In the genomic region with DNA sequence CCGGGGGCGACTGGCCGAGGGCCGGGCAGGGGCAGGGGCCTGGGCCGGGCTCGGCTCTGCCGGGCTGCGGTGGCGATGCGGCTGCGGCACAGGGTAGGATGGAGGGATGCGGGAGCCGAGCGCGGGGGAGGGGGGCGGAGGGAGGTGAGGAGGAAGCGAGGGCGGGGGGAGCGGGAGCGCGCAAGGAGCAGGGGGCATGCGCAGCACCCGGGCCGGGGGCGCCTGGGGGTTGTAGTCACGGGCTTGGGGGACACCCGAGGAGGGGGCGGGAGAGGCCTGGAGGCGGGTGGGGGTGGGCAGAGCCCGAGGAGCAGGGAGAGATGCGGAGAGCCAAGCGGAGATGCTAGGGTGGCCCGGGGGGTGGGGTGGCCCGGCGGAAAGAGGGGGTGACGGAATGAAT, we compare ENCODE assay signal across 8 cellular contexts. TPM values are rescaled to one million over a fixed set of nuclear protein-coding genes. Genes with fewer than 3 reads are reported as not detected.
DNase-seq lines count a peak whose midpoint lies in the region; ATAC-seq and TF ChIP-seq lines count a peak whose summit lies in the region.
"Had no signal": no experiment of that assay in that cellular context is flagged by ENCODE, and none has a peak within 500 bp of the region (broad histone marks: within the 10 kb centered on the region; RNA-seq: fewer than 3 reads in every experiment).

STX1B (minus strand) TSS at position 100 of the 400 bp plus-strand sequence. CDS start 242 bp downstream, outside the sequence.

- no peak for TF ChIP-seq CTCF in fibroblast of lung (conservative IDR thresholded peaks at IDR 0.05 in 1 of 2, IDR thresholded peaks at IDR 0.05 in 1 of 2; ENCODE audit: low read depth in 1 of 2, low read length in 2 of 2)

- H3K27me3 ChIP-seq in fibroblast of lung (ENCODE audit: control insufficient read depth, insufficient read depth, low read length) = peaks cover 7% of the 10 kb centered on the region

- no peak within 1 kb of the TSS for H3K27ac ChIP-seq in fibroblast of lung (ENCODE audit: insufficient read depth, low read length)
- H3K27ac ChIP-seq: parathyroid adenoma had no signal

- H3K4me1 ChIP-seq in fibroblast of lung (ENCODE audit: control insufficient read depth, extremely low read depth, insufficient read depth, low read length) = peaks cover 10% of the 10 kb centered on the region
- H3K4me1 ChIP-seq: parathyroid adenoma had no signal

- H3K4me2 ChIP-seq in fibroblast of lung (ENCODE audit: extremely low read depth, insufficient read depth, low read length) = peak within 1 kb of the TSS; percentile 82

- H2AFZ ChIP-seq in fibroblast of lung (ENCODE audit: low read length) = peak within 1 kb of the TSS; percentile 68
- H2AFZ ChIP-seq: parathyroid adenoma had no signal

- no peak for ATAC-seq in GM18498 (IDR thresholded peaks at IDR 0.05; ENCODE audit: unreplicated experiment)

- H3K9ac ChIP-seq in fibroblast of lung (ENCODE audit: insufficient read depth, low read length) = no peak within 1 kb of the TSS
- H3K9ac ChIP-seq: parathyroid adenoma had no signal

- no peaks in the 10 kb centered on the region for H4K20me1 ChIP-seq in fibroblast of lung (ENCODE audit: control insufficient read depth, extremely low read depth, insufficient read depth, low read length)

- DNase-seq in NCI-H1105 treated with DMSO at 0.1 percent for 48 hours (lab: John Stamatoyannopoulos, UW) = peak; percentile 43
- peak; percentile 51 for DNase-seq in activated T-cell treated with anti-CD3 and anti-CD28 coated beads for 1 hour (ENCODE audit: low read depth)
- DNase-seq in fibroblast of lung (ENCODE audit: low read depth in 2 of 2) = peak; percentile 41 to 47
- DNase-seq in stimulated activated CD4-positive, alpha-beta T cell treated with anti-CD3 and anti-CD28 coated beads, Interleukin-2, amount 100 ng/mL, for 24 hours = peak; percentile 54 to 57
- DNase-seq in ureter (ENCODE audit: low spot score) = no peak
- DNase-seq in NCI-H774 (lab: John Stamatoyannopoulos, UW) = no peak

- H3K36me3 ChIP-seq in fibroblast of lung (ENCODE audit: control insufficient read depth, insufficient read depth, low read length) = no peaks in the 10 kb centered on the region

- H3K9me3 ChIP-seq in fibroblast of lung (ENCODE audit: control insufficient read depth, insufficient read depth, low read depth, low read length) = no peaks in the 10 kb centered on the region

- peak within 1 kb of the TSS; percentile 33 to 65 (median 50) for H3K4me3 ChIP-seq in fibroblast of lung (replicated peaks in 1 of 4; ENCODE audit: control extremely low read depth in 1 of 4, insufficient read depth in 1 of 4, low read depth in 3 of 4, low read length in 4 of 4)

- no peaks in the 10 kb centered on the region for H3K79me2 ChIP-seq in fibroblast of lung (ENCODE audit: control insufficient read depth, insufficient read depth, low read length)
- H3K79me2 ChIP-seq: parathyroid adenoma had no signal

RNA-seq across cellular contexts. Expression of gene STX1B, which starts in this region (rescaled TPM):
- total RNA-seq in fibroblast of lung = 1.3 and 2.1 TPM in 2 replicates
- polyA plus RNA-seq in fibroblast of lung = 1.3 and 4.2 TPM in 2 replicates
- 1.4 and 4.5 TPM in 2 replicates for polyA plus RNA-seq in fibroblast of lung (2012)
- polyA minus RNA-seq in fibroblast of lung (ENCODE audit: low replicate concordance) = 8.1 and 15.3 TPM in 2 replicates
- 1.6 TPM for total RNA-seq in ureter

Comparison
In these comparisons a context has a peak if more than half of its experiments do, and no peak if none do; other contexts are left out.
1. DNase-seq: peak in NCI-H1105 treated with DMSO at 0.1 percent for 48 hours (single experiment), activated T-cell treated with anti-CD3 and anti-CD28 coated beads for 1 hour (single experiment), fibroblast of lung (2 of 2) and stimulated activated CD4-positive, alpha-beta T cell treated with anti-CD3 and anti-CD28 coated beads, Interleukin-2, amount 100 ng/mL, for 24 hours (2 of 2); none in ureter (single experiment) and NCI-H774 (single experiment).